ENCODE assay signal across 29 cellular contexts in the genomic region with DNA sequence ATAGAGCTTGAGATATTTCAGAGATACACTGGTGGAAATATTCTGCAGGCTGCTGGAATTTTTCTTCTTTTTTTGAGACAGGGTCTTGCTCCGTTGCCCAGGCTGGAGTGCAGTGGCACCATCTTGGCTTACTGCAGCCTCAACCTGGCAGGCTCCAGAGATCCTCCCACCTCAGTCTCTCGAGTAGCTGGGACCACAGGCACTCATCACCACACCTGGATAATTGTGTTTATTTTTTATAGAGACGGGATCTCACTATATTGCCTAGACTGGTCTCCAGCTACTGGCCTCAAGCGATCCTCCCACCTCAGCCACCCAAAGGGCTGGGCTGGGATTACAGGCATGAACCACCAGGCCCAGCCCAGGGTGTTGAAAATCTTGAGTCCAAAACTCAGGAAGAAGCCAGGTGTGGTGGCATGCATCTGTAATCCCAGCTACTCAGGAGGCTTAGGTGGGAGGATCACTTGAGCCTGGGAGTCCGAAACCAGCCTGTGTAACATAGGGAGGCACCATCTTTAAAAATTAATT.
"Had no signal": no experiment of that assay in that cellular context is flagged by ENCODE, and none has a peak within 500 bp of the region (broad histone marks: within the 10 kb centered on the region; RNA-seq: fewer than 3 reads in every experiment).

No MANE protein-coding gene starts in this region.

- H3K4me1 Mint-ChIP-seq: activated naive CD8-positive, alpha-beta T cell treated with anti-CD3 and anti-CD28 coated beads, Interleukin-2, amount 10 ng/mL, durations not matched to agents 7 days and 5 days; central memory CD8-positive, alpha-beta T cell had no signal

- H3K27me3 Mint-ChIP-seq: T-helper 17 cell had no signal

- H3K4me3 Mint-ChIP-seq: activated CD4-positive, alpha-beta T cell treated with anti-CD3 and anti-CD28 coated beads, Interleukin-2, amount 10 ng/mL, durations not matched to agents 24 days and 14 days; activated CD8-positive, alpha-beta T cell treated with anti-CD3 and anti-CD28 coated beads for 36 hours; activated naive CD4-positive, alpha-beta T cell treated with anti-CD3 and anti-CD28 coated beads, Interleukin-2, amount 50 U/mL, for 24 hours; activated naive CD8-positive, alpha-beta T cell treated with anti-CD3 and anti-CD28 coated beads, Interleukin-2, amount 10 ng/mL, durations not matched to agents 7 days and 5 days; activated T-cell treated with anti-CD3 and anti-CD28 coated beads, Interleukin-2, amount 50 U/mL, for 24 hours; central memory CD8-positive, alpha-beta T cell had no signal

- ATAC-seq: activated CD8-positive, alpha-beta T cell treated with anti-CD3 and anti-CD28 coated beads for 36 hours; SK-N-SH treated with all-trans-retinoic acid at 6 μM for 48 hours; T-cell; T-helper 17 cell had no signal

- H3K27me3 ChIP-seq: ascending aorta, cardiac muscle cell, Peyer's patch had no signal

- H3K27ac ChIP-seq: ascending aorta, cardiac muscle cell, KMS-11, Peyer's patch, WERI-Rb-1 had no signal

- H3K4me3 ChIP-seq: ascending aorta, cardiac muscle cell, Peyer's patch had no signal

- H3K36me3 Mint-ChIP-seq: activated naive CD4-positive, alpha-beta T cell treated with anti-CD3 and anti-CD28 coated beads, Interleukin-2, amount 50 U/mL, for 24 hours; T-cell had no signal

- H3K27ac Mint-ChIP-seq: activated CD4-positive, alpha-beta T cell treated with anti-CD3 and anti-CD28 coated beads, Interleukin-2, amount 10 ng/mL, durations not matched to agents 24 days and 14 days; activated CD8-positive, alpha-beta T cell treated with anti-CD3 and anti-CD28 coated beads for 36 hours; activated naive CD4-positive, alpha-beta T cell treated with anti-CD3 and anti-CD28 coated beads, Interleukin-2, amount 50 U/mL, for 24 hours; activated naive CD8-positive, alpha-beta T cell treated with anti-CD3 and anti-CD28 coated beads, Interleukin-2, amount 10 ng/mL, durations not matched to agents 7 days and 5 days; activated T-cell treated with anti-CD3 and anti-CD28 coated beads, Interleukin-2, amount 50 U/mL, for 24 hours; activated T-helper 2 cell treated with anti-CD3 and anti-CD28 coated beads, Interferon-gamma antibody, Interleukin-2, Interleukin-4, amounts not matched to agents 10 μg/mL and 5 μg/mL and 100 μg/mL, durations not matched to agents 14 hours and 24 hours and 36 hours; T-helper 17 cell had no signal

- H3K9me3 ChIP-seq: ascending aorta had no signal

- H3K36me3 ChIP-seq: ascending aorta, cardiac muscle cell, Peyer's patch, WERI-Rb-1 had no signal

- H3K9me3 Mint-ChIP-seq: activated naive CD4-positive, alpha-beta T cell treated with anti-CD3 and anti-CD28 coated beads, Interleukin-2, amount 50 U/mL, for 24 hours; central memory CD8-positive, alpha-beta T cell had no signal

- DNase-seq: activated CD4-positive, alpha-beta T cell treated with anti-CD3 and anti-CD28 coated beads, Interleukin-2, amount 10 ng/mL, durations not matched to agents 24 days and 14 days; activated CD4-positive, alpha-beta T cell treated with anti-CD3 and anti-CD28 coated beads, Interleukin-2, amount 50 U/mL, for 4 hours; activated CD8-positive, alpha-beta T cell treated with anti-CD3 and anti-CD28 coated beads for 36 hours; activated gamma-delta T cell; activated naive CD4-positive, alpha-beta T cell treated with Interleukin-2 at 50 U/mL for 16 hours; activated naive CD8-positive, alpha-beta T cell treated with anti-CD3 and anti-CD28 coated beads, Interleukin-2, amount 10 ng/mL, durations not matched to agents 7 days and 5 days; activated T-cell treated with anti-CD3 and anti-CD28 coated beads, Interleukin-2, amount 50 U/mL, for 24 hours; amygdala; MM.1S; NCI-H1092; NCI-H1417; NCI-H1694 treated with DMSO at 0.1 percent for 48 hours; NCI-H2029; NCI-H345; NCI-H524 treated with DMSO at 0.1 percent for 48 hours; Peyer's patch; RPMI8226; SIG-M5; T-cell; T-helper 17 cell; T1000; WERI-Rb-1 had no signal
